In the genomic region with DNA sequence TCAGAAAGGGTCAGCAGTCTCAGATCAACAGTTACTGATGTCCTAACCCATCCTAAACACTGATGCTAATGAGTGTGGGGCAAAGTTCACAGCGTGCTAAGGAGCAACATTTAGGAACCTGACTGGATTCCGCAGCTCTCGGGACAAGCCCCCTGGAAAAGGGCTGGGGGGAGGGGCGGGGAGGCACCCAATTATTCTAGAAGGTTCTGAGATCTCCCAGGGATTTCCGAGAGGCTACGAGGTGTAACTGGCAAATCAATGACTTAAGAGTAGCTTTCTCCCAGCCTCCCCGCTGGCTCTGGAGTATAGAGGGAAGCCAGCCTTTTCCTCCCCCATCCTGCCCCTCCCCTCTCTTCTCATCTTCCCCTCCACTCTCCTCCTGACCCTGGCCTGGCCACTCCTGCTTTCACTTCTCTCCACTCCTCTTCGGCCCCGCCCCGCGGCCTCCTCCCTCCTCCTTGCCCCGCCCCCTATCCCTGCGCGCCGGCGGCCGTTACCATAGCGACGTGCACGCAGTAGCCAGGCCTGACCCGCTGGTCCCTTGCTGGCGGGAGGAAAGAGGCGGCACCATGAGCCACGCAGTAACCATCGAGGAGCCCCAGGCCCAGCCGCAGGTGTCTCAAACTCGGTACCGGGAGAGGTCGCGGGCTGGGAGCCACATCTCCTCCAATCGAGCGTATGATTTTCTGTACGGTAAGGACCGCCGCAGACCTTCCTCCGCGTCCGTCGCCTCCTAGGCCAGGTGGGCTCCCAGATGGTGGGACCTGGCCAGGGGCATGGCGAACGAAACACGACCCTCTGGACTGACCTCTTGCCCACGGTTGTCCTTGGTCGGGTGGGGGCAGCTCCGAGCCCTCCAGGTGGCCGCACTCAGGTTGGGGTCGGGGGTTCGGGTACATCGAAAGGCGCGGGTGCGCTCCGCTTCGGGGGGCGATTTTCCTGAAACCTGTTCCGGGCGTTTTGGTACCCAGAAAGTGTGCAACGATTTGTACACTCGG, we compare ENCODE assay signal across 8 cellular contexts. TPM values are rescaled to one million over a fixed set of nuclear protein-coding genes. Genes with fewer than 3 reads are reported as not detected.
DNase-seq lines count a peak whose midpoint lies in the region; ATAC-seq and TF ChIP-seq lines count a peak whose summit lies in the region.

Gene CFAP91, plus strand, starts transcription at position 493 of the 998 bp plus-strand sequence. Its CDS starts 77 bp downstream, at position 570.

- TF ChIP-seq CTCF in right atrium auricular region (IDR thresholded peaks at IDR 0.05) (no peak), progenitor cell of endocrine pancreas (IDR thresholded peaks at IDR 0.05; ENCODE audit: unreplicated experiment) (no peak), type B pancreatic cell (conservative IDR thresholded peaks at IDR 0.05) (no peak)

- DNase-seq in DMS 273 (lab: John Stamatoyannopoulos, UW; ENCODE audit: unreplicated experiment) (peak; percentile 99), T-helper 1 cell (peak; percentile 73 to 81 (median 78)), right atrium auricular region (ENCODE audit: low spot score) (peak; percentile 96), progenitor cell of endocrine pancreas (ENCODE audit: low spot score, unreplicated experiment) (peak; percentile 98), type B pancreatic cell (ENCODE audit: extremely low spot score, unreplicated experiment) (peak; percentile 96)

- H3K9me3 Mint-ChIP-seq in IgD-negative memory B cell (no peaks in the 10 kb centered on the region), progenitor cell of endocrine pancreas (ENCODE audit: low read depth) (no peaks in the 10 kb centered on the region), type B pancreatic cell (no peaks in the 10 kb centered on the region)

- no peaks in the 10 kb centered on the region for H3K36me3 ChIP-seq in right atrium auricular region

- peaks cover 15 to 26% (median 20%) of the 10 kb centered on the region in 3 donors for H3K4me1 Mint-ChIP-seq in IgD-negative memory B cell
- H3K4me1 Mint-ChIP-seq in progenitor cell of endocrine pancreas (ENCODE audit: low read depth): peaks cover 24% of the 10 kb centered on the region
- peaks cover 7% of the 10 kb centered on the region for H3K4me1 Mint-ChIP-seq in type B pancreatic cell (ENCODE audit: unreplicated experiment)

- peaks cover 1% of the 10 kb centered on the region for H3K27me3 Mint-ChIP-seq in IgD-negative memory B cell
- no peaks in the 10 kb centered on the region for H3K27me3 Mint-ChIP-seq in progenitor cell of endocrine pancreas
- H3K27me3 Mint-ChIP-seq in type B pancreatic cell: peaks cover 6% of the 10 kb centered on the region

- H3K27ac Mint-ChIP-seq in IgD-negative memory B cell: peak within 1 kb of the TSS; percentile 90 to 95 (median 90)
- H3K27ac Mint-ChIP-seq in progenitor cell of endocrine pancreas: peak within 1 kb of the TSS; percentile 99
- no peak within 1 kb of the TSS for H3K27ac Mint-ChIP-seq in type B pancreatic cell

- peak within 1 kb of the TSS; percentile 47 to 57 for H3K4me3 ChIP-seq in right atrium auricular region

- peak within 1 kb of the TSS; percentile 78 to 94 (median 90) for H3K4me3 Mint-ChIP-seq in IgD-negative memory B cell
- peak within 1 kb of the TSS; percentile 85 for H3K4me3 Mint-ChIP-seq in progenitor cell of endocrine pancreas (ENCODE audit: low read depth)
- peak within 1 kb of the TSS; percentile 83 for H3K4me3 Mint-ChIP-seq in type B pancreatic cell

- H3K4me1 ChIP-seq in right atrium auricular region: peaks cover 0 to 6% of the 10 kb centered on the region in 2 donors

- no peaks in the 10 kb centered on the region for H3K27me3 ChIP-seq in right atrium auricular region

- no peaks in the 10 kb centered on the region for H3K9me3 ChIP-seq in right atrium auricular region

- peak; percentile 93 for ATAC-seq in GM21528 (IDR thresholded peaks at IDR 0.05; ENCODE audit: low FRiP score, unreplicated experiment)

- H3K36me3 Mint-ChIP-seq in IgD-negative memory B cell (no peaks in the 10 kb centered on the region), progenitor cell of endocrine pancreas (ENCODE audit: insufficient read depth) (peaks cover 3% of the 10 kb centered on the region), type B pancreatic cell (no peaks in the 10 kb centered on the region)

- H3K27ac ChIP-seq in angular gyrus (ENCODE audit: low read depth, low read length): peak within 1 kb of the TSS; percentile 32
- peak within 1 kb of the TSS; percentile 7 to 66 for H3K27ac ChIP-seq in right atrium auricular region

RNA-seq across cellular contexts. Expression of gene CFAP91, which starts in this region (rescaled TPM):
- polyA plus RNA-seq in IgD-negative memory B cell: not detected
- total RNA-seq in right atrium auricular region: 1 to 10 TPM; 1.5 to 3.1 TPM
- 63.0 and 75.0 TPM in 2 replicates for total RNA-seq in progenitor cell of endocrine pancreas
- 2.1 and 19.0 TPM in 2 replicates for total RNA-seq in type B pancreatic cell (ENCODE audit: low replicate concordance)

Comparison
In these comparisons a context has a peak if more than half of its experiments do, and no peak if none do; other contexts are left out.
1. Peak in every context shown above with its lines: DNase-seq, ATAC-seq, H3K4me3 ChIP-seq and H3K27ac ChIP-seq.